Comparison of ENCODE assay signal across 11 cellular contexts in genomic region chrX:39984191-39984956, GRCh38.
DNase-seq lines count a peak whose midpoint lies in the region; ATAC-seq and TF ChIP-seq lines count a peak whose summit lies in the region.
"Had no signal": no experiment of that assay in that cellular context is flagged by ENCODE, and none has a peak within 500 bp of the region (broad histone marks: within the 10 kb centered on the region; RNA-seq: fewer than 3 reads in every experiment).

No MANE protein-coding gene starts in this region.

- TF ChIP-seq POLR2A in esophagus muscularis mucosa (IDR thresholded peaks at IDR 0.05; ENCODE audit: low read depth): no peak

- no peaks in the 10 kb centered on the region for H4K20me1 ChIP-seq in smooth muscle cell (ENCODE audit: low read depth)

- DNase-seq in NCI-H748 (lab: John Stamatoyannopoulos, UW; ENCODE audit: unreplicated experiment) (peak; percentile 11), NCI-H748 treated with DMSO at 0.1 percent for 48 hours (lab: John Stamatoyannopoulos, UW) (no peak), RWPE2 (ENCODE audit: low spot score) (no peak), fibroblast of pulmonary artery (ENCODE audit: low read depth) (peak; percentile 69), smooth muscle cell (lab: John Stamatoyannopoulos, UW; ENCODE audit: unreplicated experiment) (peak; percentile 67), activated gamma-delta T cell (lab: John Stamatoyannopoulos, UW) (no peak), esophagus muscularis mucosa (ENCODE audit: extremely low spot score) (no peak)
- DNase-seq: NCI-H526 treated with DMSO at 0.1 percent for 48 hours, sigmoid colon, T1000 had no signal

- no peaks in the 10 kb centered on the region for H3K27me3 ChIP-seq in RWPE2 (ENCODE audit: insufficient read depth, poor library complexity, severe bottlenecking)
- H3K27me3 ChIP-seq in smooth muscle cell (ENCODE audit: low read depth): no peaks in the 10 kb centered on the region
- no peaks in the 10 kb centered on the region for H3K27me3 ChIP-seq in esophagus muscularis mucosa
- H3K27me3 ChIP-seq: sigmoid colon had no signal

- intact Hi-C loops in esophagus muscularis mucosa (cut with DNase I): no loop called here

- no peak for TF ChIP-seq CTCF in RWPE2 (IDR thresholded peaks at IDR 0.05; ENCODE audit: poor library complexity, severe bottlenecking)
- TF ChIP-seq CTCF in fibroblast of pulmonary artery (IDR thresholded peaks at IDR 0.05; ENCODE audit: low read length, missing control alignments): no peak
- no peak for TF ChIP-seq CTCF in smooth muscle cell (IDR thresholded peaks at IDR 0.05; ENCODE audit: borderline replicate concordance, insufficient read depth, poor library complexity, severe bottlenecking)
- TF ChIP-seq CTCF in esophagus muscularis mucosa (IDR thresholded peaks at IDR 0.05): no peak

- H3K4me2 ChIP-seq in smooth muscle cell: peak overlapping the region; percentile 73

- ATAC-seq in RWPE2 (ENCODE audit: low read depth): peak; percentile 64
- no peak for ATAC-seq in GM18873 (IDR thresholded peaks at IDR 0.05; ENCODE audit: low FRiP score, unreplicated experiment)

- H3K9me3 ChIP-seq in RWPE2 (ENCODE audit: severe bottlenecking) (no peaks in the 10 kb centered on the region), smooth muscle cell (replicated peaks; ENCODE audit: low read depth) (no peaks in the 10 kb centered on the region), esophagus muscularis mucosa (no peaks in the 10 kb centered on the region)
- H3K9me3 ChIP-seq: sigmoid colon had no signal

- no peaks in the 10 kb centered on the region for H3K36me3 ChIP-seq in RWPE2 (ENCODE audit: low read depth)
- no peaks in the 10 kb centered on the region for H3K36me3 ChIP-seq in smooth muscle cell (ENCODE audit: low read depth)
- H3K36me3 ChIP-seq in esophagus muscularis mucosa: no peaks in the 10 kb centered on the region
- H3K36me3 ChIP-seq: sigmoid colon had no signal

- no peak overlapping the region for H2AFZ ChIP-seq in smooth muscle cell (ENCODE audit: low read depth)

- peak overlapping the region; percentile 44 for H3K27ac ChIP-seq in RWPE2 (ENCODE audit: poor library complexity, severe bottlenecking)
- peak overlapping the region; percentile 98 for H3K27ac ChIP-seq in smooth muscle cell (ENCODE audit: low read depth)
- no peak overlapping the region for H3K27ac ChIP-seq in esophagus muscularis mucosa (replicated peaks in 1 of 4)
- H3K27ac ChIP-seq: sigmoid colon had no signal

- no peak for TF ChIP-seq EP300 in esophagus muscularis mucosa (IDR thresholded peaks at IDR 0.05)

- H3K79me2 ChIP-seq in smooth muscle cell (ENCODE audit: low read depth): no peaks in the 10 kb centered on the region

- no peak overlapping the region for H3K4me3 ChIP-seq in RWPE2 (ENCODE audit: severe bottlenecking)
- no peak overlapping the region for H3K4me3 ChIP-seq in fibroblast of pulmonary artery (replicated peaks; ENCODE audit: low read depth, low read length)
- H3K4me3 ChIP-seq in smooth muscle cell: no peak overlapping the region
- H3K4me3 ChIP-seq in esophagus muscularis mucosa: no peak overlapping the region
- H3K4me3 ChIP-seq: sigmoid colon had no signal

- WGBS in smooth muscle cell (ENCODE audit: low lambda C conversion rate): 26% methylated on average over 14 of the region's 14 CpGs
- WGBS in esophagus muscularis mucosa: 73% methylated on average over 14 of the region's 14 CpGs

- peaks cover 19% of the 10 kb centered on the region for H3F3A ChIP-seq in smooth muscle cell (ENCODE audit: low read depth)

- peaks cover 11% of the 10 kb centered on the region for H3K4me1 ChIP-seq in RWPE2 (ENCODE audit: insufficient read depth, poor library complexity, severe bottlenecking)
- peaks cover 16% of the 10 kb centered on the region for H3K4me1 ChIP-seq in smooth muscle cell (ENCODE audit: low read depth)
- peaks cover 0 to 10% (median 9%) of the 10 kb centered on the region in 4 donors for H3K4me1 ChIP-seq in esophagus muscularis mucosa

- peak overlapping the region; percentile 91 for H3K9ac ChIP-seq in smooth muscle cell (ENCODE audit: low read depth)

Comparison
In these comparisons a context has a peak if more than half of its experiments do, and no peak if none do; other contexts are left out.
1. DNase-seq: peak in NCI-H748 (single experiment), fibroblast of pulmonary artery (single experiment) and smooth muscle cell (single experiment); none in NCI-H748 treated with DMSO at 0.1 percent for 48 hours (single experiment), RWPE2 (single experiment), activated gamma-delta T cell (single experiment) and esophagus muscularis mucosa (single experiment).
2. H3K27ac ChIP-seq: peak in RWPE2 (single experiment) and smooth muscle cell (single experiment); none in esophagus muscularis mucosa (0 of 4).